8 cellular contexts compared by ENCODE assay signal in the genomic region with DNA sequence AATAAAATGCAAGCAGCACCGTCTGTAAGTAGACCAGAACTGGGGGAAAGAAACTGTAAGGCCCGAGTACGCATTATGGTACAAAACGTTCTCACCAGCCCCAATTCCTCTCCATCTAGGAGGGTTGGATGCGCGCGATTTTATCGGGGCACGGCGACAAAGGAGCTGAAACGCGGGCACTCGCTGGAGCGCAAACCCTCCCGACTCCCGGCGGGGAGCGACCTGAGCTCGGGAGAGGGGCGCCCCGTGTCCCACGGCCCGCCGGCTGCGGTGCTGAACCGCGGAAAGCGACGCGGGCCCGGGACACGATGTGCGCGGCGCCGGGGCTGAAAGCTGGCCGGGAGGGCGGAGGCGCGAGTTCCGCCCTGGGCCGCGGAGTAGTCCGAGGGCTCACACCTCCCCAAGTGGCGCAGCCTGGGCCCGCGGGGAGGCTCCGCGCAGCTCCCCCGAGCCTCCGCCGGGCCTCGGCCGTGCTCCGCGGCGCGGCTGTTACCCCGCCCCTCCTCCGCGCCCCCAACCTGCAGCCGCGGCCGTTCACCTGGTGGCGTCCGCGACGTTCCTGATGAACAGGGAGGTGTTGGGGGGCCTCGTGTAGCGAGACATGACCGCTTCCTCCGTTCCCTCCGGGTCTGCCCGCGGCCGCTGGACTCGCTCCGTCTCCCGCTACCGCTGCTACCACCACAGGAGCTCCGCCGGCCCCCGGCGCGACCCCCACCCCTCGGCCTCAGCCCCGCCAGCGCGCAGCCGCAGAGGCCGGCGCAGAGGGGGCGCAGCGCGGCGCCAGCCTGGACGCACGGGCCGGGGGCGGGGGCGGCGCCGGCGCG. TPM values are rescaled to one million over a fixed set of nuclear protein-coding genes. Genes with fewer than 3 reads are reported as not detected.
DNase-seq lines count a peak whose midpoint lies in the region; ATAC-seq and TF ChIP-seq lines count a peak whose summit lies in the region.

A gene (minus strand): TSS at position 787 of the 824 bp plus-strand sequence. CDS start 184 bp downstream, at position 603.

- ATAC-seq in HG03066 (IDR thresholded peaks at IDR 0.05; ENCODE audit: low read depth, unreplicated experiment): peak; percentile 72
- ATAC-seq in Panc1: peak; percentile 86
- peak; percentile 38 to 92 (median 87) for ATAC-seq in heart left ventricle
- peak; percentile 72 to 84 (median 80) for ATAC-seq in psoas muscle

- H3K27me3 Mint-ChIP-seq in activated naive CD4-positive, alpha-beta T cell treated with anti-CD3 and anti-CD28 coated beads, Interleukin-2, amount 50 U/mL, for 24 hours: peaks cover 5% of the 10 kb centered on the region

- no peaks in the 10 kb centered on the region for H3K9me3 ChIP-seq in Panc1 (ENCODE audit: control insufficient read depth, insufficient read depth, low read depth, low read length)
- no peaks in the 10 kb centered on the region for H3K9me3 ChIP-seq in heart left ventricle
- no peaks in the 10 kb centered on the region for H3K9me3 ChIP-seq in psoas muscle
- H3K9me3 ChIP-seq in Karpas-422 (ENCODE audit: low read length): no peaks in the 10 kb centered on the region

- BruUV-seq in Panc1 (replicated peaks; lab: Mats Ljungman, UMichigan): no TSS peak

- H3K27ac Mint-ChIP-seq in activated naive CD4-positive, alpha-beta T cell treated with anti-CD3 and anti-CD28 coated beads, Interleukin-2, amount 50 U/mL, for 24 hours: peak within 1 kb of the TSS; percentile 31

- peak; percentile 27 to 39 for DNase-seq in SHP77 (lab: John Stamatoyannopoulos, UW)
- DNase-seq in SHP77 treated with DMSO at 0.1 percent for 48 hours (lab: John Stamatoyannopoulos, UW): no peak
- DNase-seq in Panc1 (ENCODE audit: low read depth, low spot score): no peak
- DNase-seq in heart left ventricle: peak; percentile 20 to 74 (median 36)
- DNase-seq in psoas muscle: peak; percentile 40 to 66
- no peak for DNase-seq in Karpas-422

- H3K4me2 ChIP-seq in Karpas-422 (ENCODE audit: low read depth, low read length, poor library complexity, severe bottlenecking): no peak within 1 kb of the TSS

- H3K27me3 ChIP-seq in Panc1 (ENCODE audit: control insufficient read depth, insufficient read depth, low read length) (peaks cover 6% of the 10 kb centered on the region; the same call in 1 of the 2 replicates), heart left ventricle (no peaks in the 10 kb centered on the region), psoas muscle (ENCODE audit: insufficient read depth in 3 of 3, low read length in 2 of 3) (no peaks in the 10 kb centered on the region), Karpas-422 (ENCODE audit: low read length) (no peaks in the 10 kb centered on the region)

- peak within 1 kb of the TSS; percentile 91 for H3K4me3 Mint-ChIP-seq in activated naive CD4-positive, alpha-beta T cell treated with anti-CD3 and anti-CD28 coated beads, Interleukin-2, amount 50 U/mL, for 24 hours

- H3K4me1 ChIP-seq in Panc1 (ENCODE audit: control insufficient read depth, insufficient read depth, low read length) (peaks cover 5% of the 10 kb centered on the region; the same call in 1 of the 2 replicates), heart left ventricle (peaks cover 0 to 14% (median 6%) of the 10 kb centered on the region in 12 donors), psoas muscle (peaks cover 20% of the 10 kb centered on the region), Karpas-422 (ENCODE audit: low read length) (no peaks in the 10 kb centered on the region)

- no peak within 1 kb of the TSS for H2AFZ ChIP-seq in Karpas-422 (ENCODE audit: low read length)

- no peak for TF ChIP-seq POLR2A in heart left ventricle (IDR thresholded peaks at IDR 0.05)

- no peaks in the 10 kb centered on the region for H3K9me2 ChIP-seq in Karpas-422 (replicated peaks; ENCODE audit: insufficient read depth, low read length)

- H3K9me3 Mint-ChIP-seq in activated naive CD4-positive, alpha-beta T cell treated with anti-CD3 and anti-CD28 coated beads, Interleukin-2, amount 50 U/mL, for 24 hours: no peaks in the 10 kb centered on the region

- CTCF ChIA-PET in Panc1 (lab: Charles Lee): interaction anchor here (0.5 kb wide), 1 partner anchor 493 kb away, joined by 5 read pairs; no protein-coding TSS in a partner anchor

- POLR2A ChIA-PET in Panc1 (lab: Charles Lee): interaction anchor here (0.6 kb wide), 2 partner anchors 29 to 35 kb away, joined by 3 to 12 read pairs; no protein-coding TSS in a partner anchor

- H3K27ac ChIP-seq in Panc1 (ENCODE audit: low read length) (no peak within 1 kb of the TSS), heart left ventricle (peak within 1 kb of the TSS in 4 of 12 donors; percentile 9 to 61 (median 29)), psoas muscle (peak within 1 kb of the TSS; percentile 54), Karpas-422 (ENCODE audit: low read length) (no peak within 1 kb of the TSS)

- H3K79me2 ChIP-seq in Karpas-422 (ENCODE audit: low read length): no peaks in the 10 kb centered on the region

- no peak within 1 kb of the TSS for H3K9ac ChIP-seq in Karpas-422 (ENCODE audit: low read length)

- TF ChIP-seq CTCF in Panc1 (IDR thresholded peaks at IDR 0.05) (no peak), heart left ventricle (IDR thresholded peaks at IDR 0.05) (no peak), psoas muscle (IDR thresholded peaks at IDR 0.05) (no peak)

- H3K4me3 ChIP-seq in Panc1 (ENCODE audit: low read depth in 2 of 2, low read length in 2 of 2): peak within 1 kb of the TSS; percentile 48 to 54
- peak within 1 kb of the TSS; percentile 63 to 89 (median 74) for H3K4me3 ChIP-seq in heart left ventricle
- H3K4me3 ChIP-seq in psoas muscle: peak within 1 kb of the TSS; percentile 80
- H3K4me3 ChIP-seq in Karpas-422 (ENCODE audit: low read length): no peak within 1 kb of the TSS

- no peaks in the 10 kb centered on the region for H3K36me3 Mint-ChIP-seq in activated naive CD4-positive, alpha-beta T cell treated with anti-CD3 and anti-CD28 coated beads, Interleukin-2, amount 50 U/mL, for 24 hours

- in situ Hi-C loops in Panc1 (cut with HindIII; ENCODE audit: low pct_unique_long_range_greater_than_20kb, low sequenced_read_pairs): no loop called here

- 0 to 1% (median 1%) methylated on average over 18 to 105 of the region's 105 CpGs for WGBS in heart left ventricle, 4 donors
- 0 to 1% (median 1%) methylated on average over 57 to 105 of the region's 105 CpGs for WGBS in psoas muscle, 3 donors

- H3K36me3 ChIP-seq in Panc1 (ENCODE audit: control insufficient read depth, insufficient read depth, low read length) (no peaks in the 10 kb centered on the region), heart left ventricle (no peaks in the 10 kb centered on the region), psoas muscle (ENCODE audit: insufficient read depth in 1 of 2, low read depth in 1 of 2) (no peaks in the 10 kb centered on the region), Karpas-422 (ENCODE audit: insufficient read depth, low read length) (no peaks in the 10 kb centered on the region)

- H4K20me1 ChIP-seq in Karpas-422 (ENCODE audit: insufficient read depth, low read depth, low read length): no peaks in the 10 kb centered on the region

- peaks cover 7% of the 10 kb centered on the region for H3K4me1 Mint-ChIP-seq in activated naive CD4-positive, alpha-beta T cell treated with anti-CD3 and anti-CD28 coated beads, Interleukin-2, amount 50 U/mL, for 24 hours

- intact Hi-C loops in Panc1 (cut with micrococcal nuclease; ENCODE audit: unreplicated experiment): no loop called here
- intact Hi-C loops in heart left ventricle (cut with DNase I): loop anchor here in 4 of 10 donors (5.0 to 10.0 kb wide), 3 partner anchors 125 to 135 kb away; no protein-coding TSS in a partner anchor
- intact Hi-C loops in psoas muscle (cut with DNase I): loop anchor here in 1 of 2 donors (2.0 kb wide), 1 partner anchor 137 kb away; no protein-coding TSS in a partner anchor

RNA-seq across cellular contexts. Expression of the gene that starts here (rescaled TPM):
- 0.28 TPM for total RNA-seq in Panc1 (2021; ENCODE audit: unreplicated experiment)
- polyA plus RNA-seq in Panc1 (2012; ENCODE audit: insufficient read length): 0.24 TPM
- under 1 TPM in 5 of 9 donors, not detected in 4; 0.14 to 0.48 (median 0.16) TPM for total RNA-seq in heart left ventricle
- polyA plus RNA-seq in heart left ventricle: under 1 TPM in 1 of 2 donors, not detected in 1; 0.28 TPM
- total RNA-seq in psoas muscle: under 1 TPM; 0.21 to 0.71 (median 0.24) TPM
- under 1 TPM; 0.09 to 0.29 (median 0.13) TPM for polyA plus RNA-seq in psoas muscle
- not detected in 2 replicates for total RNA-seq in Karpas-422 (2014; rRNA removed; shearing (Covaris generic); ENCODE audit: low replicate concordance)

Comparison
In these comparisons a context has a peak if more than half of its experiments do, and no peak if none do; other contexts are left out.
1. DNase-seq: peak in SHP77 (2 of 2); none in SHP77 treated with DMSO at 0.1 percent for 48 hours (single experiment), Panc1 (single experiment) and Karpas-422 (single experiment).
2. Peak in ATAC-seq and H3K4me3 ChIP-seq in Panc1; RNA of the gene not detected or under 1 TPM.
3. Peak in DNase-seq, ATAC-seq and H3K4me3 ChIP-seq in heart left ventricle; RNA of the gene not detected or under 1 TPM.
4. Peak in DNase-seq, ATAC-seq, H3K4me3 ChIP-seq and H3K27ac ChIP-seq in psoas muscle; RNA of the gene not detected or under 1 TPM.
5. Peak in every context shown above with its lines, with median percentiles within 50 percentile points of each other: ATAC-seq.